ENCODE assay signal across 2 cellular contexts in the genomic region with DNA sequence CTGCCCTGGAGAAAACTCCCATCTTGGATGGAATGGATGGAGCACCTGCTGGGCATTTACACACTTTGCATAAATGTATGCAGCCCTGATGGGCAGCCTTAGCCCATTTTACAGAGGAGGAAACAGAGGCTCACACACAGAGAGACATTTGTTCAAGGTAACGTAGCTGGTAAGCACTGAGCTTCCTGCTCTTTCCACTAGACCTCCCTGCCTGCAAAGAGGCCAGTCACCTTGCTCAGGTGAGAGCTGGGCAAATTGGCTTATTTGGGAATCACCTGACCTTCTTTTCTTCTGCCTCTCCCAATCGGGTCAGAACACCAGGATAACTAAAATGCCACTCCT.
A peak's percentile ranks its signal among the peaks of the same experiment; 100 is the strongest.
TF ChIP-seq lines count a peak whose summit lies in the region.

No MANE protein-coding gene starts in this region.

TF ChIP-seq in GM23338, 12 proteins besides CTCF, POLR2A, EP300 and RAD21 (continues in another document):
- no peak for TF ChIP-seq EZH2phosphoT487 (IDR thresholded peaks at IDR 0.05; ENCODE audit: unreplicated experiment)
- TF ChIP-seq, protein P1, sequence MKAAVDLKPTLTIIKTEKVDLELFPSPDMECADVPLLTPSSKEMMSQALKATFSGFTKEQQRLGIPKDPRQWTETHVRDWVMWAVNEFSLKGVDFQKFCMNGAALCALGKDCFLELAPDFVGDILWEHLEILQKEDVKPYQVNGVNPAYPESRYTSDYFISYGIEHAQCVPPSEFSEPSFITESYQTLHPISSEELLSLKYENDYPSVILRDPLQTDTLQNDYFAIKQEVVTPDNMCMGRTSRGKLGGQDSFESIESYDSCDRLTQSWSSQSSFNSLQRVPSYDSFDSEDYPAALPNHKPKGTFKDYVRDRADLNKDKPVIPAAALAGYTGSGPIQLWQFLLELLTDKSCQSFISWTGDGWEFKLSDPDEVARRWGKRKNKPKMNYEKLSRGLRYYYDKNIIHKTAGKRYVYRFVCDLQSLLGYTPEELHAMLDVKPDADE (IDR thresholded peaks at IDR 0.05) = no peak
- TF ChIP-seq, protein P2, sequence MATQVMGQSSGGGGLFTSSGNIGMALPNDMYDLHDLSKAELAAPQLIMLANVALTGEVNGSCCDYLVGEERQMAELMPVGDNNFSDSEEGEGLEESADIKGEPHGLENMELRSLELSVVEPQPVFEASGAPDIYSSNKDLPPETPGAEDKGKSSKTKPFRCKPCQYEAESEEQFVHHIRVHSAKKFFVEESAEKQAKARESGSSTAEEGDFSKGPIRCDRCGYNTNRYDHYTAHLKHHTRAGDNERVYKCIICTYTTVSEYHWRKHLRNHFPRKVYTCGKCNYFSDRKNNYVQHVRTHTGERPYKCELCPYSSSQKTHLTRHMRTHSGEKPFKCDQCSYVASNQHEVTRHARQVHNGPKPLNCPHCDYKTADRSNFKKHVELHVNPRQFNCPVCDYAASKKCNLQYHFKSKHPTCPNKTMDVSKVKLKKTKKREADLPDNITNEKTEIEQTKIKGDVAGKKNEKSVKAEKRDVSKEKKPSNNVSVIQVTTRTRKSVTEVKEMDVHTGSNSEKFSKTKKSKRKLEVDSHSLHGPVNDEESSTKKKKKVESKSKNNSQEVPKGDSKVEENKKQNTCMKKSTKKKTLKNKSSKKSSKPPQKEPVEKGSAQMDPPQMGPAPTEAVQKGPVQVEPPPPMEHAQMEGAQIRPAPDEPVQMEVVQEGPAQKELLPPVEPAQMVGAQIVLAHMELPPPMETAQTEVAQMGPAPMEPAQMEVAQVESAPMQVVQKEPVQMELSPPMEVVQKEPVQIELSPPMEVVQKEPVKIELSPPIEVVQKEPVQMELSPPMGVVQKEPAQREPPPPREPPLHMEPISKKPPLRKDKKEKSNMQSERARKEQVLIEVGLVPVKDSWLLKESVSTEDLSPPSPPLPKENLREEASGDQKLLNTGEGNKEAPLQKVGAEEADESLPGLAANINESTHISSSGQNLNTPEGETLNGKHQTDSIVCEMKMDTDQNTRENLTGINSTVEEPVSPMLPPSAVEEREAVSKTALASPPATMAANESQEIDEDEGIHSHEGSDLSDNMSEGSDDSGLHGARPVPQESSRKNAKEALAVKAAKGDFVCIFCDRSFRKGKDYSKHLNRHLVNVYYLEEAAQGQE (IDR thresholded peaks at IDR 0.05; ENCODE audit: unreplicated experiment) = no peak
- TF ChIP-seq ZNF331 (CRISPR knock-in tag; IDR thresholded peaks at IDR 0.05; ENCODE audit: low read depth) = no peak
- TF ChIP-seq, protein P3, sequence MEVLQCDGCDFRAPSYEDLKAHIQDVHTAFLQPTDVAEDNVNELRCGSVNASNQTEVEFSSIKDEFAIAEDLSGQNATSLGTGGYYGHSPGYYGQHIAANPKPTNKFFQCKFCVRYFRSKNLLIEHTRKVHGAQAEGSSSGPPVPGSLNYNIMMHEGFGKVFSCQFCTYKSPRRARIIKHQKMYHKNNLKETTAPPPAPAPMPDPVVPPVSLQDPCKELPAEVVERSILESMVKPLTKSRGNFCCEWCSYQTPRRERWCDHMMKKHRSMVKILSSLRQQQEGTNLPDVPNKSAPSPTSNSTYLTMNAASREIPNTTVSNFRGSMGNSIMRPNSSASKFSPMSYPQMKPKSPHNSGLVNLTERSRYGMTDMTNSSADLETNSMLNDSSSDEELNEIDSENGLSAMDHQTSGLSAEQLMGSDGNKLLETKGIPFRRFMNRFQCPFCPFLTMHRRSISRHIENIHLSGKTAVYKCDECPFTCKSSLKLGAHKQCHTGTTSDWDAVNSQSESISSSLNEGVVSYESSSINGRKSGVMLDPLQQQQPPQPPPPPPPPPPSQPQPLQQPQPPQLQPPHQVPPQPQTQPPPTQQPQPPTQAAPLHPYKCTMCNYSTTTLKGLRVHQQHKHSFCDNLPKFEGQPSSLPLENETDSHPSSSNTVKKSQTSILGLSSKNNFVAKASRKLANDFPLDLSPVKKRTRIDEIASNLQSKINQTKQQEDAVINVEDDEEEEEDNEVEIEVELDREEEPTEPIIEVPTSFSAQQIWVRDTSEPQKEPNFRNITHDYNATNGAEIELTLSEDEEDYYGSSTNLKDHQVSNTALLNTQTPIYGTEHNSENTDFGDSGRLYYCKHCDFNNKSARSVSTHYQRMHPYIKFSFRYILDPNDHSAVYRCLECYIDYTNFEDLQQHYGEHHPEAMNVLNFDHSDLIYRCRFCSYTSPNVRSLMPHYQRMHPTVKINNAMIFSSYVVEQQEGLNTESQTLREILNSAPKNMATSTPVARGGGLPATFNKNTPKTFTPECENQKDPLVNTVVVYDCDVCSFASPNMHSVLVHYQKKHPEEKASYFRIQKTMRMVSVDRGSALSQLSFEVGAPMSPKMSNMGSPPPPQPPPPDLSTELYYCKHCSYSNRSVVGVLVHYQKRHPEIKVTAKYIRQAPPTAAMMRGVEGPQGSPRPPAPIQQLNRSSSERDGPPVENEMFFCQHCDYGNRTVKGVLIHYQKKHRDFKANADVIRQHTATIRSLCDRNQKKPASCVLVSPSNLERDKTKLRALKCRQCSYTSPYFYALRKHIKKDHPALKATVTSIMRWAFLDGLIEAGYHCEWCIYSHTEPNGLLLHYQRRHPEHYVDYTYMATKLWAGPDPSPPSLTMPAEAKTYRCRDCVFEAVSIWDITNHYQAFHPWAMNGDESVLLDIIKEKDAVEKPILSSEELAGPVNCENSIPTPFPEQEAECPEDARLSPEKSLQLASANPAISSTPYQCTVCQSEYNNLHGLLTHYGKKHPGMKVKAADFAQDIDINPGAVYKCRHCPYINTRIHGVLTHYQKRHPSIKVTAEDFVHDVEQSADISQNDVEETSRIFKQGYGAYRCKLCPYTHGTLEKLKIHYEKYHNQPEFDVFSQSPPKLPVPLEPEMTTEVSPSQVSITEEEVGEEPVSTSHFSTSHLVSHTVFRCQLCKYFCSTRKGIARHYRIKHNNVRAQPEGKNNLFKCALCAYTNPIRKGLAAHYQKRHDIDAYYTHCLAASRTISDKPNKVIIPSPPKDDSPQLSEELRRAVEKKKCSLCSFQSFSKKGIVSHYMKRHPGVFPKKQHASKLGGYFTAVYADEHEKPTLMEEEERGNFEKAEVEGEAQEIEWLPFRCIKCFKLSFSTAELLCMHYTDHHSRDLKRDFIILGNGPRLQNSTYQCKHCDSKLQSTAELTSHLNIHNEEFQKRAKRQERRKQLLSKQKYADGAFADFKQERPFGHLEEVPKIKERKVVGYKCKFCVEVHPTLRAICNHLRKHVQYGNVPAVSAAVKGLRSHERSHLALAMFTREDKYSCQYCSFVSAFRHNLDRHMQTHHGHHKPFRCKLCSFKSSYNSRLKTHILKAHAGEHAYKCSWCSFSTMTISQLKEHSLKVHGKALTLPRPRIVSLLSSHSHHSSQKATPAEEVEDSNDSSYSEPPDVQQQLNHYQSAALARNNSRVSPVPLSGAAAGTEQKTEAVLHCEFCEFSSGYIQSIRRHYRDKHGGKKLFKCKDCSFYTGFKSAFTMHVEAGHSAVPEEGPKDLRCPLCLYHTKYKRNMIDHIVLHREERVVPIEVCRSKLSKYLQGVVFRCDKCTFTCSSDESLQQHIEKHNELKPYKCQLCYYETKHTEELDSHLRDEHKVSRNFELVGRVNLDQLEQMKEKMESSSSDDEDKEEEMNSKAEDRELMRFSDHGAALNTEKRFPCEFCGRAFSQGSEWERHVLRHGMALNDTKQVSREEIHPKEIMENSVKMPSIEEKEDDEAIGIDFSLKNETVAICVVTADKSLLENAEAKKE (CRISPR knock-in tag; IDR thresholded peaks at IDR 0.05) = no peak
- TF ChIP-seq STAT1 (IDR thresholded peaks at IDR 0.05; ENCODE audit: unreplicated experiment) = no peak
- TF ChIP-seq JUNB (IDR thresholded peaks at IDR 0.05; ENCODE audit: unreplicated experiment) = no peak
- no peak for TF ChIP-seq NANOG (IDR thresholded peaks at IDR 0.05; ENCODE audit: borderline replicate concordance)
- no peak for TF ChIP-seq EZH2 (IDR thresholded peaks at IDR 0.05; ENCODE audit: low read depth, unreplicated experiment)
- no peak for TF ChIP-seq ZNF114 (CRISPR knock-in tag; IDR thresholded peaks at IDR 0.05)
- no peak for TF ChIP-seq POLR2AphosphoS5 (IDR thresholded peaks at IDR 0.05; ENCODE audit: low read depth)

TF ChIP-seq in H1, 55 proteins besides CTCF, POLR2A, EP300 and RAD21:
- TF ChIP-seq CHD1 (IDR thresholded peaks at IDR 0.05; ENCODE audit: low read depth, low read length) = no peak
- TF ChIP-seq KDM1A (IDR thresholded peaks at IDR 0.05; ENCODE audit: borderline replicate concordance, low read length) = peak; percentile 84; the same call in 1 of the 2 replicates
